ENCODE assay signal across 10 cellular contexts in the genomic region with DNA sequence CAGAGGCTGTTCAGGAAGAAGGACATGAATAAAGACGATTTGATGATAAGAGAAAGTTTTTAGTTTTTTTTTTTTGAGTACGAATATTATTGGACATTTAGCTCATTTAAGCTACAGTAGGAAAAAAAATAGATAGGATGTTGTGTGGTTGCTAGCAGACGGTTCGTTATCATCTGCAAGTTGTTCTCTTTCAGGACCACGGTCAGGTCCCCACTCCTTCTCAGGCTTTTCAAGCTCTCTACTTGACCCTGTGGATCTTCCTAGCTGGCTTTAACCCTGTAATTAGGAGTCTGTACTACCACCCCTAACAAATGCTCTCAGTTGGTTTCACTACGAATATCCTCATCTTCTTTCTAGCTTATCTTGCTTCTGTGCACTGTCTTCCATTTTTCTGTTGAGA. TPM values are rescaled to one million over a fixed set of nuclear protein-coding genes. Genes with fewer than 3 reads are reported as not detected.
DNase-seq lines count a peak whose midpoint lies in the region; ATAC-seq and TF ChIP-seq lines count a peak whose summit lies in the region.
"Had no signal": no experiment of that assay in that cellular context is flagged by ENCODE, and none has a peak within 500 bp of the region (broad histone marks: within the 10 kb centered on the region; RNA-seq: fewer than 3 reads in every experiment).

No MANE protein-coding gene starts in this region.

- H3K4me3 ChIP-seq in endocrine pancreas (ENCODE audit: control insufficient read depth, insufficient read depth, low read length), result peak overlapping the region; percentile 70
- no peak overlapping the region for H3K4me3 ChIP-seq in osteoblast (ENCODE audit: insufficient read depth, low read length)
- no peak overlapping the region for H3K4me3 ChIP-seq in uterus
- H3K4me3 ChIP-seq: BLaER1, mucosa of descending colon had no signal

- H3K27ac ChIP-seq in osteoblast (ENCODE audit: low read depth, low read length), result no peak overlapping the region
- no peak overlapping the region for H3K27ac ChIP-seq in uterus
- H3K27ac ChIP-seq: BLaER1 had no signal

- ATAC-seq in HG03280 (IDR thresholded peaks at IDR 0.05; ENCODE audit: unreplicated experiment), result no peak
- no peak for ATAC-seq in GM19455 (IDR thresholded peaks at IDR 0.05; ENCODE audit: unreplicated experiment)
- ATAC-seq: mucosa of descending colon had no signal

- no peaks in the 10 kb centered on the region for H3K4me1 ChIP-seq in endocrine pancreas (ENCODE audit: control insufficient read depth, insufficient read depth, low read length)
- H3K4me1 ChIP-seq in osteoblast (ENCODE audit: insufficient read depth, low read length), result no peaks in the 10 kb centered on the region
- no peaks in the 10 kb centered on the region for H3K4me1 ChIP-seq in uterus

- H4K20me1 ChIP-seq in osteoblast (ENCODE audit: insufficient read depth, low read length), result no peaks in the 10 kb centered on the region
- H4K20me1 ChIP-seq: BLaER1 had no signal

- no peaks in the 10 kb centered on the region for H3K36me3 ChIP-seq in endocrine pancreas (ENCODE audit: control insufficient read depth, insufficient read depth, low read length)
- no peaks in the 10 kb centered on the region for H3K36me3 ChIP-seq in osteoblast (ENCODE audit: insufficient read depth, low read length)
- H3K36me3 ChIP-seq in uterus, result no peaks in the 10 kb centered on the region
- H3K36me3 ChIP-seq: BLaER1 had no signal

- no peak overlapping the region for H2AFZ ChIP-seq in osteoblast (ENCODE audit: low read length)

- peak; percentile 17 to 22 for DNase-seq in NCI-H524 (lab: John Stamatoyannopoulos, UW)
- no peak for DNase-seq in NCI-H524 treated with DMSO at 0.1 percent for 48 hours (lab: John Stamatoyannopoulos, UW)
- DNase-seq in NCI-H69 (lab: John Stamatoyannopoulos, UW), result peak; percentile 62
- DNase-seq in osteoblast (ENCODE audit: insufficient read length, low spot score, missing footprints), result peak; percentile 61
- no peak for DNase-seq in uterus

- TF ChIP-seq CTCF in osteoblast (IDR thresholded peaks at IDR 0.05; ENCODE audit: extremely low read depth, low read depth, low read length), result no peak
- TF ChIP-seq CTCF in uterus (IDR thresholded peaks at IDR 0.05), result no peak

- no peaks in the 10 kb centered on the region for H3K79me2 ChIP-seq in osteoblast (ENCODE audit: insufficient read depth, low read length)

- no peak overlapping the region for H3K4me2 ChIP-seq in osteoblast (ENCODE audit: insufficient read depth, low read length)

- intact Hi-C loops in uterus (cut with DNase I; ENCODE audit: low total_unique reads), result no loop called here

- H3K9me3 ChIP-seq in endocrine pancreas (ENCODE audit: control insufficient read depth, low read length) (no peaks in the 10 kb centered on the region), osteoblast (ENCODE audit: low read depth, low read length) (no peaks in the 10 kb centered on the region), uterus (no peaks in the 10 kb centered on the region)
- H3K9me3 ChIP-seq: mucosa of descending colon had no signal

- TF ChIP-seq POLR2A in uterus (IDR thresholded peaks at IDR 0.05), result no peak

- H3K27me3 ChIP-seq in endocrine pancreas (ENCODE audit: control insufficient read depth, insufficient read depth, low read length), result no peaks in the 10 kb centered on the region
- H3K27me3 ChIP-seq in osteoblast (ENCODE audit: insufficient read depth, low read length), result peaks cover 6% of the 10 kb centered on the region
- no peaks in the 10 kb centered on the region for H3K27me3 ChIP-seq in uterus

- no peak overlapping the region for H3K9ac ChIP-seq in endocrine pancreas (ENCODE audit: control insufficient read depth, insufficient read depth, low read length)
- H3K9ac ChIP-seq: BLaER1 had no signal

RNA-seq across cellular contexts. Expression of gene KCNH8, which starts 1.1 kb away (rescaled TPM):
- not detected in 2 replicates for total RNA-seq in osteoblast
- 1 to 10 TPM in 1 of 4 donors, under 1 TPM in 2, not detected in 1; 0.26 to 1.5 (median 0.49) TPM for total RNA-seq in uterus

Comparison
In these comparisons a context has a peak if more than half of its experiments do, and no peak if none do; other contexts are left out.
1. DNase-seq: peak in NCI-H524 (2 of 2), NCI-H69 (single experiment) and osteoblast (single experiment); none in NCI-H524 treated with DMSO at 0.1 percent for 48 hours (single experiment) and uterus (0 of 2).